ENCODE assay signal across 9 cellular contexts in genomic region chr4:2259541-2260267, GRCh38. TPM values are rescaled to one million over a fixed set of nuclear protein-coding genes. Genes with fewer than 3 reads are reported as not detected.
DNase-seq lines count a peak whose midpoint lies in the region; ATAC-seq and TF ChIP-seq lines count a peak whose summit lies in the region.
"Had no signal": no experiment of that assay in that cellular context is flagged by ENCODE, and none has a peak within 500 bp of the region (broad histone marks: within the 10 kb centered on the region; RNA-seq: fewer than 3 reads in every experiment).

No MANE protein-coding gene starts in this region.

- H3K4me1 ChIP-seq in ACC112 (ENCODE audit: control insufficient read depth, insufficient read depth, low read length, unreplicated experiment) (peaks cover 36% of the 10 kb centered on the region), NT2/D1 (ENCODE audit: insufficient read depth, insufficient read length) (peaks cover 28% of the 10 kb centered on the region)

- no peaks in the 10 kb centered on the region for H3K9me3 ChIP-seq in NT2/D1 (ENCODE audit: insufficient read depth, low read length)

- H3K9ac ChIP-seq in NT2/D1 (ENCODE audit: insufficient read length, low read depth) = peak overlapping the region; percentile 16

- H3K27me3 ChIP-seq in ACC112 (ENCODE audit: insufficient read depth, low read length) = no peaks in the 10 kb centered on the region
- peaks cover 12% of the 10 kb centered on the region for H3K27me3 ChIP-seq in NT2/D1 (ENCODE audit: insufficient read depth, insufficient read length)

- peak overlapping the region; percentile 99 for H3K4me3 ChIP-seq in ACC112 (ENCODE audit: low read depth, low read length)
- H3K4me3 ChIP-seq in NT2/D1 (ENCODE audit: insufficient read length, low read depth) = no peak overlapping the region
- H3K4me3 ChIP-seq in epithelial cell of proximal tubule (ENCODE audit: low read depth, low read length) = peak overlapping the region; percentile 92

- H3K79me2 ChIP-seq in ACC112 (ENCODE audit: control insufficient read depth, insufficient read depth, low read length, unreplicated experiment) = peaks cover 31% of the 10 kb centered on the region

- peak overlapping the region; percentile 78 to 81 (median 81) for H3K4me3 Mint-ChIP-seq in nephron

- peaks cover 16% of the 10 kb centered on the region for H3K4me1 Mint-ChIP-seq in nephron

- no peaks in the 10 kb centered on the region for H3K27me3 Mint-ChIP-seq in nephron (ENCODE audit: low read depth)

- H3K9me3 Mint-ChIP-seq in nephron = no peaks in the 10 kb centered on the region

- peaks cover 4% of the 10 kb centered on the region for H3K36me3 Mint-ChIP-seq in nephron (ENCODE audit: low read depth)

- H2AFZ ChIP-seq in ACC112 (ENCODE audit: low read length, unreplicated experiment) = no peak overlapping the region

- no peak for ATAC-seq in HG03097 (IDR thresholded peaks at IDR 0.05; ENCODE audit: low FRiP score, unreplicated experiment)

- TF ChIP-seq CTCF in epithelial cell of proximal tubule (conservative IDR thresholded peaks at IDR 0.05; ENCODE audit: low read depth, low read length) (no peak), nephron (IDR thresholded peaks at IDR 0.05; ENCODE audit: unreplicated experiment in 3 of 3) (no peak)

- H3K36me3 ChIP-seq in ACC112 (ENCODE audit: insufficient read depth, low read length) = 0 out of 2 replicates have a peak, but pooled peaks cover 5% of the 10 kb centered on the region
- H3K36me3 ChIP-seq in NT2/D1 (ENCODE audit: insufficient read depth, insufficient read length, low read length) = peaks cover 27% of the 10 kb centered on the region

- H3K27ac Mint-ChIP-seq in nephron = no peak overlapping the region

- no peak overlapping the region for H3K27ac ChIP-seq in ACC112 (ENCODE audit: low read depth, low read length)

- no peak for DNase-seq in NT2/D1 (ENCODE audit: low read depth, low spot score)
- DNase-seq in epithelial cell of proximal tubule (ENCODE audit: low read depth) = no peak
- no peak for DNase-seq in NCI-H774 (lab: John Stamatoyannopoulos, UW)
- no peak for DNase-seq in UCSD-AML1 (lab: John Stamatoyannopoulos, UW; ENCODE audit: unreplicated experiment)
- no peak for DNase-seq in NAMALWA (ENCODE audit: low spot score)
- DNase-seq: activated CD4-positive, alpha-beta T cell treated with anti-CD3 and anti-CD28 coated beads, Interleukin-2, amount 50 U/mL, for 4 hours had no signal

RNA-seq across cellular contexts. Expression of gene MXD4, which starts 2.2 kb away (rescaled TPM):
- 14.0 and 26.9 TPM in 2 replicates for total RNA-seq in epithelial cell of proximal tubule

RNA-seq across cellular contexts. Expression of gene HAUS3, which starts 17.8 kb away (rescaled TPM):
- 10.7 and 11.6 TPM in 2 replicates for total RNA-seq in epithelial cell of proximal tubule

RNA-seq across cellular contexts. Expression of gene POLN, which starts 17.8 kb away (rescaled TPM):
- 0.29 and 0.94 TPM in 2 replicates for total RNA-seq in epithelial cell of proximal tubule
